ENCODE assay signal across 1 cellular context in genomic region chr2:205989291-205990071, GRCh38.
TF ChIP-seq lines count a peak whose summit lies in the region.

No MANE protein-coding gene starts in this region.

TF ChIP-seq in HepG2, 621 proteins besides CTCF, POLR2A, EP300 and RAD21 (continued from another document and continues in another):
- TF ChIP-seq ZBED4 (CRISPR knock-in tag; IDR thresholded peaks at IDR 0.05; ENCODE audit: borderline replicate concordance), result no peak
- TF ChIP-seq STAT6 (CRISPR knock-in tag; IDR thresholded peaks at IDR 0.05; ENCODE audit: borderline replicate concordance), result peak; percentile 56; the same call in 1 of the 2 replicates
- TF ChIP-seq TERF1 (CRISPR knock-in tag; IDR thresholded peaks at IDR 0.05), result no peak
- 0 out of 4 replicates have a peak, but pooled peaks of 1 of the 2 experiments have one; percentile 35 for TF ChIP-seq HMGXB4 (CRISPR knock-in tag; IDR thresholded peaks at IDR 0.05; ENCODE audit: borderline replicate concordance in 1 of 2, low read depth in 1 of 2)
- TF ChIP-seq FOSL1 (CRISPR knock-in tag; IDR thresholded peaks at IDR 0.05; ENCODE audit: borderline replicate concordance), result no peak
- peak; percentile 74; the same call in 1 of the 2 replicates for TF ChIP-seq ZNF292 (CRISPR knock-in tag; IDR thresholded peaks at IDR 0.05; ENCODE audit: borderline replicate concordance, low read depth)
- no peak for TF ChIP-seq HES4 (CRISPR knock-in tag; IDR thresholded peaks at IDR 0.05; ENCODE audit: borderline replicate concordance)
- TF ChIP-seq ZZZ3 (CRISPR knock-in tag; IDR thresholded peaks at IDR 0.05; ENCODE audit: borderline replicate concordance), result no peak
- TF ChIP-seq HNRNPL (IDR thresholded peaks at IDR 0.05; ENCODE audit: low read depth, low read length), result no peak
- peak; percentile 95 for TF ChIP-seq ZNF644 (CRISPR knock-in tag; IDR thresholded peaks at IDR 0.05; ENCODE audit: low read depth)
- TF ChIP-seq YY1 (IDR thresholded peaks at IDR 0.05; ENCODE audit: insufficient read depth, insufficient replicate concordance, low read depth, low read length), result no peak
- TF ChIP-seq FOXO4 (CRISPR knock-in tag; conservative IDR thresholded peaks at IDR 0.05), result no peak
- TF ChIP-seq ZNF800 (CRISPR knock-in tag; IDR thresholded peaks at IDR 0.05), result peak; percentile 45; the same call in 1 of the 2 replicates
- TF ChIP-seq NFE2L1 (CRISPR knock-in tag; IDR thresholded peaks at IDR 0.05; ENCODE audit: borderline replicate concordance), result no peak
- TF ChIP-seq CENPX (CRISPR knock-in tag; IDR thresholded peaks at IDR 0.05), result no peak
- 0 out of 2 replicates have a peak, but pooled peaks have one; percentile 21 for TF ChIP-seq ADNP (CRISPR knock-in tag; IDR thresholded peaks at IDR 0.05)
- TF ChIP-seq SPEN (CRISPR knock-in tag; IDR thresholded peaks at IDR 0.05; ENCODE audit: low read depth), result no peak
- TF ChIP-seq PHF20 (CRISPR knock-in tag; IDR thresholded peaks at IDR 0.05), result no peak
- no peak for TF ChIP-seq HNF4G (IDR thresholded peaks at IDR 0.05; ENCODE audit: borderline replicate concordance, low read depth, low read length)
- TF ChIP-seq HNF4G (CRISPR knock-in tag; IDR thresholded peaks at IDR 0.05; ENCODE audit: borderline replicate concordance, low read depth), result 0 out of 2 replicates have a peak, but pooled peaks have one; percentile 54
- 0 out of 2 replicates have a peak, but pooled peaks have one; percentile 20 for TF ChIP-seq EEA1 (CRISPR knock-in tag; IDR thresholded peaks at IDR 0.05; ENCODE audit: borderline replicate concordance)
- peak; percentile 5; the same call in 1 of the 2 replicates for TF ChIP-seq SMAD3 (CRISPR knock-in tag; IDR thresholded peaks at IDR 0.05)
- no peak for TF ChIP-seq ZNF766 (CRISPR knock-in tag; IDR thresholded peaks at IDR 0.05; ENCODE audit: borderline replicate concordance)
- TF ChIP-seq ZNF318 (CRISPR knock-in tag; IDR thresholded peaks at IDR 0.05), result no peak
- no peak for TF ChIP-seq MTF1 (CRISPR knock-in tag; IDR thresholded peaks at IDR 0.05)
- TF ChIP-seq MAFF (IDR thresholded peaks at IDR 0.05; ENCODE audit: low read depth, low read length), result peak; percentile 88
- TF ChIP-seq IRF2 (CRISPR knock-in tag; IDR thresholded peaks at IDR 0.05), result peak; percentile 67; the same call in 1 of the 2 replicates
- TF ChIP-seq MIER3 (CRISPR knock-in tag; IDR thresholded peaks at IDR 0.05; ENCODE audit: borderline replicate concordance), result peak; percentile 81; the same call in 1 of the 2 replicates
- peak; percentile 57; the same call in 1 of the 2 replicates for TF ChIP-seq ZNF350 (CRISPR knock-in tag; IDR thresholded peaks at IDR 0.05; ENCODE audit: borderline replicate concordance, low read depth)
- TF ChIP-seq TARDBP (CRISPR knock-in tag; IDR thresholded peaks at IDR 0.05), result peak; percentile 64
- TF ChIP-seq GABPA (IDR thresholded peaks at IDR 0.05; ENCODE audit: low read depth, low read length), result no peak
- no peak for TF ChIP-seq GABPA (CRISPR knock-in tag; IDR thresholded peaks at IDR 0.05; ENCODE audit: low read depth)
- TF ChIP-seq ZNF101 (CRISPR knock-in tag; IDR thresholded peaks at IDR 0.05; ENCODE audit: borderline replicate concordance, low read depth), result no peak
- TF ChIP-seq SIX1 (CRISPR knock-in tag; IDR thresholded peaks at IDR 0.05; ENCODE audit: borderline replicate concordance), result no peak
- TF ChIP-seq ELF1 (CRISPR knock-in tag; IDR thresholded peaks at IDR 0.05), result 0 out of 2 replicates have a peak, but pooled peaks have one; percentile 9
- TF ChIP-seq ZNF263 (CRISPR knock-in tag; IDR thresholded peaks at IDR 0.05), result no peak
- TF ChIP-seq SP5 (CRISPR knock-in tag; IDR thresholded peaks at IDR 0.05; ENCODE audit: borderline replicate concordance, low read depth), result 0 out of 2 replicates have a peak, but pooled peaks have one; percentile 24
- TF ChIP-seq ZKSCAN8 (CRISPR knock-in tag; IDR thresholded peaks at IDR 0.05; ENCODE audit: borderline replicate concordance), result 0 out of 2 replicates have a peak, but pooled peaks have one; percentile 6
